14 cellular contexts compared by ENCODE assay signal in the genomic region with DNA sequence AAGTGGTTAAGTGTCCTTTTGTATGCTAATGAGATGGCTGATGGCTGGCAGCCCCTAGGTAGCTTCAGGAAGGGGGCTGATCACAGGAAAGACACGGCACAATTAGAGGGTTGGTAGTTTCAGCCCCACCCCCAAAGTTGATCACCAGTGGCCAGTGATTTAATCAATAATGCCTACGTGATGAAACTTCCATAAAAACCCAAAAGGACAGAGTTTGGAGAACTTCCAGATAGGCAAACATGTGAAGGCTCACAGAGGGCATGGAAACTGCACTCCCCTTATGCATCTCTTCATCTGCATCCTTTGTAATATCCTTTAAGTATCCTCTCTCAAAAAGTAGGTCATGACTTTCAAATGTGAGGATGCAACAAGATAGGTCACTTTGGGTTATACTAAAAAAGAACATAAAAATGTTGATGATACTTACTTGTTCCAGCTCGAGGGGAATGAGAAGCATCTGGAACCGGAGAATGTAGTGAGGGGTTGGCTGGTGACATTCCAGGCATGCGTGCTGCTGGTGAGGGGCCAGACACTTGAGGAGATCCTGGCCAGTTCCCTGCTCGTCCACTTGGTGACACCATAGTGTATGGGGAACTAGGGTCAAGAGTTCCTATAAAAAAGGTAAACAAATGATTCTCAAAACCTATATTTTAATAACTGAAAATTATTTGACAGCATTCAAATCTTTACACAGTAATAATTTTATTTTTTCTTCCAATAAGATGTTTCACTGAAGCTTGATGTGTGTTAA. TPM values are rescaled to one million over a fixed set of nuclear protein-coding genes. Genes with fewer than 3 reads are reported as not detected.
A peak's percentile ranks its signal among the peaks of the same experiment; 100 is the strongest.
DNase-seq lines count a peak whose midpoint lies in the region; ATAC-seq, FAIRE-seq and TF ChIP-seq lines count a peak whose summit lies in the region.
"Had no signal": no experiment of that assay in that cellular context is flagged by ENCODE, and none has a peak within 500 bp of the region (broad histone marks: within the 10 kb centered on the region; RNA-seq: fewer than 3 reads in every experiment).

No MANE protein-coding gene starts in this region.

- peak; percentile 23; the same call in 1 of the 3 replicates for TF ChIP-seq CTCF in A549 (IDR thresholded peaks at IDR 0.05)
- TF ChIP-seq CTCF in GM13976 (IDR thresholded peaks at IDR 0.05; ENCODE audit: borderline replicate concordance, control extremely low read depth, extremely low read depth, insufficient read depth, missing control alignments): peak; percentile 26
- TF ChIP-seq CTCF in astrocyte of the spinal cord (IDR thresholded peaks at IDR 0.05; ENCODE audit: low read depth, low read length): peak; percentile 49

- no peaks in the 10 kb centered on the region for H3K9me3 ChIP-seq in A549
- H3K9me3 ChIP-seq: body of pancreas had no signal

- DNase-seq in A549 (ENCODE audit: low read depth in 1 of 2, low spot score in 1 of 2) (peak in 1 of 2 experiments; percentile 39), GM13976 (ENCODE audit: low spot score) (no peak), astrocyte of the spinal cord (ENCODE audit: low read depth, low spot score) (peak; percentile 6), left lobe of liver (ENCODE audit: low spot score) (no peak), NCI-H146 treated with DMSO at 0.1 percent for 48 hours (lab: John Stamatoyannopoulos, UW; ENCODE audit: unreplicated experiment) (no peak), HUDEP-2 (lab: John Stamatoyannopoulos, UW; ENCODE audit: unreplicated experiment in 76 of 76) (no peak)
- DNase-seq: activated CD4-positive, alpha-beta T cell treated with anti-CD3 and anti-CD28 coated beads for 1 hour; NCI-H82; stimulated activated CD4-positive, alpha-beta T cell treated with anti-CD3 and anti-CD28 coated beads, Interleukin-12 subunit alpha, Interleukin-12 subunit beta, amount 100 ng/mL, for 4 hours had no signal

- in situ Hi-C loops in GM13976 (cut with MboI; ENCODE audit: low sequenced_read_pairs, unreplicated experiment): loop anchor here (10.0 kb wide), 1 partner anchor 451 kb away; no protein-coding TSS in a partner anchor
- in situ Hi-C loops in astrocyte of the spinal cord (cut with HindIII; ENCODE audit: low sequenced_read_pairs): loop anchor here (25.0 kb wide), 1 partner anchor 448 kb away; no protein-coding TSS in a partner anchor

- 65% methylated on average over 6 of the region's 6 CpGs for WGBS in A549 (ENCODE audit: missing lambda C conversion rate)

- CTCF ChIA-PET in A549 (lab: Yijun Ruan, JAX): interaction anchor here (0.8 to 2.9 kb wide), 4 partner anchors 10 to 451 kb away, joined by 3 to 11 read pairs (median 4); no protein-coding TSS in a partner anchor

- H3K4me2 ChIP-seq in A549: no peak overlapping the region

- TF ChIP-seq EP300 in A549 (IDR thresholded peaks at IDR 0.05): no peak

- H3K4me3 ChIP-seq in A549 (no peak overlapping the region), astrocyte of the spinal cord (ENCODE audit: low read depth, low read length) (no peak overlapping the region)
- H3K4me3 ChIP-seq: body of pancreas had no signal

- peak in 1 of 2 experiments; percentile 33; a peak in 3 of 5 replicates for TF ChIP-seq RAD21 in A549 (conservative IDR thresholded peaks at IDR 0.05 in 1 of 2, IDR thresholded peaks at IDR 0.05 in 1 of 2)

- no peak for TF ChIP-seq POLR2A in A549 (IDR thresholded peaks at IDR 0.05; ENCODE audit: low read length)

- no peak for FAIRE-seq in A549 (lab: Jason Lieb, UNC)
- FAIRE-seq: islet of Langerhans had no signal

- ATAC-seq in A549 (peak; percentile 50 to 75; a peak in 3 of 6 replicates), left lobe of liver (peak; percentile 67), esophagus mucosa (no peak), HG03520 (IDR thresholded peaks at IDR 0.05; ENCODE audit: unreplicated experiment) (no peak)
- ATAC-seq: body of pancreas had no signal

- POLR2A ChIA-PET in A549 (lab: Yijun Ruan, JAX): no interaction called here

- no peak overlapping the region for H3K27ac ChIP-seq in A549
- H3K27ac ChIP-seq: body of pancreas had no signal

- H3K4me1 ChIP-seq in A549: no peaks in the 10 kb centered on the region
- H3K4me1 ChIP-seq: body of pancreas had no signal

TF ChIP-seq in A549, 52 proteins besides CTCF, POLR2A, EP300 and RAD21:
- TF ChIP-seq EHMT2 (IDR thresholded peaks at IDR 0.05; ENCODE audit: low read depth) (no peak), HOXB13 (CRISPR knock-in tag; IDR thresholded peaks at IDR 0.05; ENCODE audit: low read depth) (no peak), CBX8 (IDR thresholded peaks at IDR 0.05) (no peak), ZSCAN20 (CRISPR knock-in tag; IDR thresholded peaks at IDR 0.05) (no peak), GATA3 (IDR thresholded peaks at IDR 0.05; ENCODE audit: borderline replicate concordance) (no peak), TP53 (CRISPR knock-in tag; IDR thresholded peaks at IDR 0.05) (no peak), ZNF302 (CRISPR knock-in tag; IDR thresholded peaks at IDR 0.05) (no peak), MAFK (IDR thresholded peaks at IDR 0.05; ENCODE audit: partially characterized antibody) (no peak), SMC3 (IDR thresholded peaks at IDR 0.05) (no peak; the same call in 2 of the 3 replicates), CBX2 (IDR thresholded peaks at IDR 0.05; ENCODE audit: borderline replicate concordance, low read depth) (no peak), NPAS2 (CRISPR knock-in tag; IDR thresholded peaks at IDR 0.05; ENCODE audit: borderline replicate concordance) (no peak), CHD2 (IDR thresholded peaks at IDR 0.05; ENCODE audit: low read length, partially characterized antibody) (no peak), ELK1 (IDR thresholded peaks at IDR 0.05; ENCODE audit: low read depth, low read length) (no peak), CHD4 (IDR thresholded peaks at IDR 0.05; ENCODE audit: borderline replicate concordance) (no peak), FOSL2 (IDR thresholded peaks at IDR 0.05) (no peak), FOSL2 (CRISPR knock-in tag; IDR thresholded peaks at IDR 0.05) (no peak), HOXA7 (CRISPR knock-in tag; IDR thresholded peaks at IDR 0.05) (no peak), NFE2L2 (conservative IDR thresholded peaks at IDR 0.05; ENCODE audit: low read length) (no peak), RARB (CRISPR knock-in tag; IDR thresholded peaks at IDR 0.05) (no peak), E2F6 (IDR thresholded peaks at IDR 0.05; ENCODE audit: borderline replicate concordance, low read depth) (no peak)
- TF ChIP-seq, protein P1, sequence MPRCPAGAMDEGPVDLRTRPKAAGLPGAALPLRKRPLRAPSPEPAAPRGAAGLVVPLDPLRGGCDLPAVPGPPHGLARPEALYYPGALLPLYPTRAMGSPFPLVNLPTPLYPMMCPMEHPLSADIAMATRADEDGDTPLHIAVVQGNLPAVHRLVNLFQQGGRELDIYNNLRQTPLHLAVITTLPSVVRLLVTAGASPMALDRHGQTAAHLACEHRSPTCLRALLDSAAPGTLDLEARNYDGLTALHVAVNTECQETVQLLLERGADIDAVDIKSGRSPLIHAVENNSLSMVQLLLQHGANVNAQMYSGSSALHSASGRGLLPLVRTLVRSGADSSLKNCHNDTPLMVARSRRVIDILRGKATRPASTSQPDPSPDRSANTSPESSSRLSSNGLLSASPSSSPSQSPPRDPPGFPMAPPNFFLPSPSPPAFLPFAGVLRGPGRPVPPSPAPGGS (IDR thresholded peaks at IDR 0.05): no peak

RNA-seq across cellular contexts. Expression of gene CXorf38, which starts 16.7 kb away (rescaled TPM):
- polyA plus RNA-seq in A549 (2011; rRNA removed): 12.5 and 14.3 TPM in 2 replicates
- polyA plus RNA-seq in A549 (2012; cell fraction: cytosol; rRNA removed): 4.7 and 5.9 TPM in 2 replicates
- 4.5 and 5.8 TPM in 2 replicates for polyA plus RNA-seq in A549 (2012; cell fraction: nucleus; rRNA removed)
- 9.6 to 9.8 TPM (median 9.8 TPM) in 3 replicates for polyA plus RNA-seq in A549 (2017; fragmentation: RNase III; extraction: RNeasy Plus Mini Kit Qiagen cat#74134 plus additional on column Dnase treatment)
- polyA minus RNA-seq in A549 (2011; rRNA and poly(A)+ RNA removed): 4.2 and 4.7 TPM in 2 replicates
- 5.8 TPM for total RNA-seq in left lobe of liver
- 6.0 TPM for total RNA-seq in esophagus mucosa

RNA-seq across cellular contexts. Expression of gene MPC1L, which starts 40.8 kb away (rescaled TPM):
- not detected in 2 replicates for polyA plus RNA-seq in A549 (2011; rRNA removed)
- polyA plus RNA-seq in A549 (2012; cell fraction: cytosol; rRNA removed): not detected in 2 replicates
- 0.20 TPM in 1 of 2 replicates, not detected in the other for polyA plus RNA-seq in A549 (2012; cell fraction: nucleus; rRNA removed)
- polyA plus RNA-seq in A549 (2017; fragmentation: RNase III; extraction: RNeasy Plus Mini Kit Qiagen cat#74134 plus additional on column Dnase treatment): not detected in 3 replicates
- not detected in 2 replicates for polyA minus RNA-seq in A549 (2011; rRNA and poly(A)+ RNA removed)
- not detected for total RNA-seq in left lobe of liver
- total RNA-seq in esophagus mucosa: not detected
- total RNA-seq: body of pancreas, temporal lobe had no signal

Comparison
In these comparisons a context has a peak if more than half of its experiments do, and no peak if none do; other contexts are left out.
1. ATAC-seq: peak in A549 (2 of 2) and left lobe of liver (single experiment); none in esophagus mucosa (single experiment) and HG03520 (single experiment).
2. Peak in every context shown above with its lines, with median percentiles within 50 percentile points of each other: CTCF ChIP-seq.